Comparison of ENCODE assay signal across 27 cellular contexts in genomic region chr7:11207565-11207964, GRCh38.
DNase-seq lines count a peak whose midpoint lies in the region; ATAC-seq, FAIRE-seq and TF ChIP-seq lines count a peak whose summit lies in the region.
"Had no signal": no experiment of that assay in that cellular context is flagged by ENCODE, and none has a peak within 500 bp of the region (broad histone marks: within the 10 kb centered on the region; RNA-seq: fewer than 3 reads in every experiment).

No MANE protein-coding gene starts in this region.

- ATAC-seq in RWPE2 (ENCODE audit: low read depth) (0 out of 3 replicates have a peak, but pooled peaks have one; percentile 31), HepG2 (peak; percentile 57)
- ATAC-seq: activated T-cell treated with anti-CD3 and anti-CD28 coated beads, Interleukin-2, amount 50 U/mL, for 4 hours; body of pancreas; gastrocnemius medialis; left ventricle myocardium superior; stimulated activated naive B cell treated with anti-CD40 and anti-IgM and Interleukin-4, amounts not matched to agents 10 μg/mL and 1 μg/mL and 100 μg/mL, for 72 hours had no signal

- H3K18ac ChIP-seq in H9 (ENCODE audit: insufficient read length, low read depth, low read length), result no peak overlapping the region

- H2AK5ac ChIP-seq in H9 (ENCODE audit: insufficient read length, low read length), result no peak overlapping the region

- no peak overlapping the region for H3K4me3 Mint-ChIP-seq in H9
- H3K4me3 Mint-ChIP-seq: activated T-cell treated with anti-CD3 and anti-CD28 coated beads, Interleukin-2, amount 50 U/mL, for 4 hours; CD4-positive, alpha-beta memory T cell; mesothelial cell of epicardium; naive B cell; stimulated activated naive B cell treated with anti-CD40 and anti-IgM and Interleukin-4, amounts not matched to agents 10 μg/mL and 1 μg/mL and 100 μg/mL, for 72 hours; T-helper 2 cell treated with Interferon-gamma antibody and Interleukin-4, amounts not matched to agents 5 μg/mL and 100 μg/mL, for 36 hours had no signal

- no peak overlapping the region for H3K4me2 ChIP-seq in H9 (ENCODE audit: insufficient read depth, insufficient read length, low read length)
- H3K4me2 ChIP-seq in HepG2 (ENCODE audit: low read depth, low read length), result no peak overlapping the region

- H3K4me1 Mint-ChIP-seq in H9, result 0 out of 4 replicates have a peak, but pooled peaks cover 0 to 3% of the 10 kb centered on the region in 2 experiments

- no peak overlapping the region for H3K23ac ChIP-seq in H9 (ENCODE audit: insufficient read length, low read depth, low read length)

- no peak overlapping the region for H4K8ac ChIP-seq in H9 (replicated peaks; ENCODE audit: insufficient read length, low read depth, low read length)

- no peak overlapping the region for H3T11ph ChIP-seq in H9 (ENCODE audit: low read length)

- H4K20me1 ChIP-seq in H9 (ENCODE audit: control insufficient read depth, insufficient read depth, insufficient read length) (no peaks in the 10 kb centered on the region), HepG2 (ENCODE audit: insufficient read depth, low read length) (no peaks in the 10 kb centered on the region)

- peaks cover 18% of the 10 kb centered on the region for H3K27me3 Mint-ChIP-seq in H9 (ENCODE audit: low read depth)
- H3K27me3 Mint-ChIP-seq: naive B cell; stimulated activated naive B cell treated with anti-CD40 and anti-IgM and Interleukin-4, amounts not matched to agents 10 μg/mL and 1 μg/mL and 100 μg/mL, for 72 hours had no signal

- no peak for TF ChIP-seq POLR2A in HepG2 (IDR thresholded peaks at IDR 0.05; ENCODE audit: insufficient read depth in 1 of 2, low read depth in 2 of 2, low read length in 2 of 2)

- H3K36me3 ChIP-seq in RWPE2 (ENCODE audit: low read depth) (no peaks in the 10 kb centered on the region), HepG2 (replicated peaks in 1 of 2; ENCODE audit: control insufficient read depth in 1 of 2, insufficient read depth in 2 of 2, low read length in 2 of 2) (no peaks in the 10 kb centered on the region)
- H3K36me3 ChIP-seq: gastrocnemius medialis had no signal

- no peak overlapping the region for H2BK12ac ChIP-seq in H9 (ENCODE audit: insufficient read length, low read depth, low read length)

- no peak overlapping the region for H4K5ac ChIP-seq in H9 (ENCODE audit: insufficient read length, low read depth, low read length)

- H3K9ac ChIP-seq in H9 (ENCODE audit: extremely low read depth, insufficient read length, low read length), result no peak overlapping the region
- H3K9ac ChIP-seq in HepG2 (ENCODE audit: insufficient read depth, low read depth, low read length), result no peak overlapping the region

- H2BK20ac ChIP-seq in H9 (ENCODE audit: low read depth, low read length, poor library complexity, severe bottlenecking), result no peak overlapping the region

- in situ Hi-C loops in HepG2 (cut with HindIII; ENCODE audit: extremely low pct_ligation_motif_present, low pct_unique_long_range_greater_than_20kb), result no loop called here

- H3K27ac Mint-ChIP-seq in H9, result no peak overlapping the region
- H3K27ac Mint-ChIP-seq: CD4-positive, alpha-beta memory T cell; mesothelial cell of epicardium; stimulated activated naive B cell treated with anti-CD40 and anti-IgM and Interleukin-4, amounts not matched to agents 10 μg/mL and 1 μg/mL and 100 μg/mL, for 72 hours; T-helper 2 cell treated with Interferon-gamma antibody and Interleukin-4, amounts not matched to agents 5 μg/mL and 100 μg/mL, for 36 hours had no signal

- POLR2A ChIA-PET in HepG2 (lab: Yijun Ruan, JAX), result no interaction called here

- no TSS peak for BruUV-seq in HepG2 (replicated peaks; lab: Mats Ljungman, UMichigan)

- TF ChIP-seq RAD21 in HepG2 (CRISPR knock-in tag; IDR thresholded peaks at IDR 0.05), result no peak

- H3K27ac ChIP-seq in H9 (ENCODE audit: insufficient read length, low read depth, low read length) (no peak overlapping the region), RWPE2 (ENCODE audit: poor library complexity, severe bottlenecking) (no peak overlapping the region), HepG2 (ENCODE audit: extremely low read length, insufficient read depth, low read length) (no peak overlapping the region)
- H3K27ac ChIP-seq: body of pancreas, gastrocnemius medialis, RWPE1 had no signal

- no peak overlapping the region for H2BK5ac ChIP-seq in H9 (ENCODE audit: insufficient read length, low read length)

- H2BK120ac ChIP-seq in H9 (ENCODE audit: low read depth, low read length, poor library complexity, severe bottlenecking), result no peak overlapping the region

- no peak for FAIRE-seq in HepG2 (lab: Jason Lieb, UNC)
- FAIRE-seq: GM19239 had no signal

- H3K4me1 ChIP-seq in H9 (ENCODE audit: insufficient read depth, low read length), result no peaks in the 10 kb centered on the region
- no peaks in the 10 kb centered on the region for H3K4me1 ChIP-seq in RWPE2 (ENCODE audit: insufficient read depth, poor library complexity, severe bottlenecking)
- H3K4me1 ChIP-seq in HepG2 (ENCODE audit: insufficient read depth, low read length), result 0 out of 2 replicates have a peak, but pooled peaks cover 4% of the 10 kb centered on the region
- H3K4me1 ChIP-seq: body of pancreas, gastrocnemius medialis had no signal

- no peak overlapping the region for H3K56ac ChIP-seq in H9 (ENCODE audit: insufficient read length, low read depth, low read length)

- no peak for TF ChIP-seq EP300 in HepG2 (IDR thresholded peaks at IDR 0.05; ENCODE audit: low read depth in 2 of 2, low read length in 2 of 2)
- no peak for TF ChIP-seq EP300 in HepG2 (CRISPR knock-in tag; IDR thresholded peaks at IDR 0.05; ENCODE audit: borderline replicate concordance)

- H3K4me3 ChIP-seq in RWPE2 (ENCODE audit: severe bottlenecking) (no peak overlapping the region), choroid plexus epithelial cell (ENCODE audit: low read depth, low read length) (no peak overlapping the region), HepG2 (replicated peaks in 1 of 3; ENCODE audit: insufficient read depth in 1 of 3, low read depth in 2 of 3, low read length in 3 of 3) (no peak overlapping the region)
- H3K4me3 ChIP-seq: body of pancreas, gastrocnemius medialis had no signal

- no peaks in the 10 kb centered on the region for H3K79me1 ChIP-seq in H9 (ENCODE audit: insufficient read depth, low read depth, low read length, poor library complexity, severe bottlenecking)

- H3K9me3 ChIP-seq in H9 (ENCODE audit: control insufficient read depth, low read depth, low read length) (no peaks in the 10 kb centered on the region), RWPE2 (ENCODE audit: severe bottlenecking) (no peaks in the 10 kb centered on the region), HepG2 (ENCODE audit: low read length) (no peaks in the 10 kb centered on the region)
- H3K9me3 ChIP-seq: body of pancreas, gastrocnemius medialis had no signal

- H3K14ac ChIP-seq in H9 (ENCODE audit: insufficient read depth, low read length), result no peak overlapping the region

- CTCF ChIA-PET in HepG2 (lab: Yijun Ruan, JAX; ENCODE audit: low intra/inter-chr PET ratio, low total read pairs), result no interaction called here

- H3K9me3 Mint-ChIP-seq in H9, result no peaks in the 10 kb centered on the region; a peak in 1 of 5 replicates
- H3K9me3 Mint-ChIP-seq: activated T-cell treated with anti-CD3 and anti-CD28 coated beads, Interleukin-2, amount 50 U/mL, for 4 hours; CD4-positive, alpha-beta memory T cell; mesothelial cell of epicardium; naive B cell; stimulated activated naive B cell treated with anti-CD40 and anti-IgM and Interleukin-4, amounts not matched to agents 10 μg/mL and 1 μg/mL and 100 μg/mL, for 72 hours; T-helper 2 cell treated with Interferon-gamma antibody and Interleukin-4, amounts not matched to agents 5 μg/mL and 100 μg/mL, for 36 hours had no signal

- H3K27me3 ChIP-seq in H9 (ENCODE audit: insufficient read depth, low read length), result no peaks in the 10 kb centered on the region
- H3K27me3 ChIP-seq in RWPE2 (ENCODE audit: insufficient read depth, poor library complexity, severe bottlenecking), result no peaks in the 10 kb centered on the region
- no peaks in the 10 kb centered on the region; a peak in 1 of 5 replicates for H3K27me3 ChIP-seq in HepG2 (ENCODE audit: control insufficient read depth in 1 of 2, insufficient read depth in 2 of 2, low read length in 2 of 2)
- H3K27me3 ChIP-seq: body of pancreas, gastrocnemius medialis had no signal

- intact Hi-C loops in HepG2 (cut with micrococcal nuclease; ENCODE audit: unreplicated experiment), result no loop called here

- no peaks in the 10 kb centered on the region for H3K79me2 ChIP-seq in H9 (ENCODE audit: insufficient read depth, low read length)
- H3K79me2 ChIP-seq in HepG2 (ENCODE audit: insufficient read depth, low read length), result no peaks in the 10 kb centered on the region

- DNase-seq in H9 (no peak), RWPE2 (ENCODE audit: low spot score) (no peak), choroid plexus epithelial cell (ENCODE audit: low read depth) (peak; percentile 18), HepG2 (ENCODE audit: low spot score) (no peak), hypothalamus (lab: John Stamatoyannopoulos, UW) (no peak), retina (no peak), NAMALWA (ENCODE audit: low spot score) (no peak)
- DNase-seq: activated CD4-positive, alpha-beta T cell treated with anti-CD3 and anti-CD28 coated beads, Interleukin-2, amount 50 U/mL, for 1 hour; activated gamma-delta T cell treated with Interleukin-2 at 50 U/mL for 16 hours; activated T-cell treated with anti-CD3 and anti-CD28 coated beads, Interleukin-2, amount 50 U/mL, for 4 hours; body of pancreas; CD4-positive, alpha-beta memory T cell; DMS79; effector CD4-positive, alpha-beta T cell; gastrocnemius medialis; GDM1; H7; left ventricle myocardium superior; MM.1S; naive B cell; NCI-H1436; stimulated activated CD4-positive, alpha-beta T cell treated with anti-CD3 and anti-CD28 coated beads, Interleukin-15, amount 100 ng/mL, for 24 hours; stimulated activated naive B cell treated with anti-CD40 and anti-IgM and Interleukin-4, amounts not matched to agents 10 μg/mL and 1 μg/mL and 100 μg/mL, for 72 hours had no signal

- TF ChIP-seq CTCF in H9 (conservative IDR thresholded peaks at IDR 0.05), result 0 out of 3 replicates have a peak, but pooled peaks have one; percentile 27
- TF ChIP-seq CTCF in RWPE2 (IDR thresholded peaks at IDR 0.05; ENCODE audit: poor library complexity, severe bottlenecking), result no peak
- TF ChIP-seq CTCF in choroid plexus epithelial cell (conservative IDR thresholded peaks at IDR 0.05; ENCODE audit: low read depth, low read length), result peak; percentile 36
- no peak for TF ChIP-seq CTCF in HepG2 (CRISPR knock-in tag; IDR thresholded peaks at IDR 0.05)

- no peak overlapping the region for H4K91ac ChIP-seq in H9 (ENCODE audit: insufficient read length, low read depth, low read length)

- H3K23me2 ChIP-seq in H9 (ENCODE audit: insufficient read length, low read depth, low read length, poor library complexity, severe bottlenecking), result no peaks in the 10 kb centered on the region

- H2AFZ ChIP-seq in H9 (ENCODE audit: low read length) (no peak overlapping the region), HepG2 (ENCODE audit: low read length) (no peak overlapping the region)

- no peak overlapping the region for H2BK15ac ChIP-seq in H9 (ENCODE audit: low read depth, low read length)

- no CpG with 5 or more reads among the region's 3 CpGs for WGBS in H9 (ENCODE audit: extremely low coverage, insufficient read length, low lambda C conversion rate)
- 54% methylated on average over 3 of the region's 3 CpGs for WGBS in HepG2 (ENCODE audit: low lambda C conversion rate)

- H3K36me3 Mint-ChIP-seq in H9 (ENCODE audit: insufficient read depth in 1 of 3, low read depth in 3 of 3), result no peaks in the 10 kb centered on the region
- H3K36me3 Mint-ChIP-seq: CD4-positive, alpha-beta memory T cell; mesothelial cell of epicardium; naive B cell; stimulated activated naive B cell treated with anti-CD40 and anti-IgM and Interleukin-4, amounts not matched to agents 10 μg/mL and 1 μg/mL and 100 μg/mL, for 72 hours had no signal

- no peak overlapping the region for H3K4ac ChIP-seq in H9 (ENCODE audit: low read depth, low read length)

Comparison
In these comparisons a context has a peak if more than half of its experiments do, and no peak if none do; other contexts are left out.
1. CTCF ChIP-seq: peak in H9 (single experiment) and choroid plexus epithelial cell (single experiment); none in RWPE2 (single experiment) and HepG2 (single experiment).